Comparison of ENCODE assay signal across 8 cellular contexts in genomic region chrX:34300871-34301270, GRCh38.
DNase-seq lines count a peak whose midpoint lies in the region; ATAC-seq, FAIRE-seq and TF ChIP-seq lines count a peak whose summit lies in the region.

No MANE protein-coding gene starts in this region.

- no peak overlapping the region for H3K4me2 ChIP-seq in keratinocyte (ENCODE audit: control insufficient read depth, extremely low read depth, insufficient read depth, low read depth, low read length)

- H3K9ac ChIP-seq in keratinocyte (ENCODE audit: control insufficient read depth, extremely low read depth, insufficient read depth, low read length) = no peak overlapping the region

- TF ChIP-seq CTCF in LNCaP clone FGC (IDR thresholded peaks at IDR 0.05; ENCODE audit: control insufficient read depth, extremely low read depth, insufficient read depth) (peak; percentile 56), adrenal gland (IDR thresholded peaks at IDR 0.05) (peak; percentile 36 to 68 (median 42)), keratinocyte (optimal IDR thresholded peaks at IDR 0.05 in 1 of 3, IDR thresholded peaks at IDR 0.05 in 1 of 3, conservative IDR thresholded peaks at IDR 0.05 in 1 of 3; ENCODE audit: extremely low read depth in 1 of 3, insufficient read depth in 2 of 3, low read length in 3 of 3) (peak; percentile 42 to 60 (median 53))

- no peaks in the 10 kb centered on the region for H4K20me1 ChIP-seq in keratinocyte (ENCODE audit: control insufficient read depth, extremely low read depth, insufficient read depth, low read length)

- no peak overlapping the region for H2AFZ ChIP-seq in keratinocyte (ENCODE audit: control insufficient read depth, low read length)

- intact Hi-C loops in adrenal gland (cut with DNase I) = loop anchor here in 1 of 2 donors (10.0 kb wide), 1 partner anchor 866 kb away; no protein-coding TSS in a partner anchor

- H3K27ac ChIP-seq in adrenal gland (no peak overlapping the region), keratinocyte (ENCODE audit: control insufficient read depth, insufficient read depth, low read length) (no peak overlapping the region)

- peaks cover under 1% of the 10 kb centered on the region for H3K27me3 ChIP-seq in adrenal gland
- H3K27me3 ChIP-seq in keratinocyte (ENCODE audit: control insufficient read depth, extremely low read depth, insufficient read depth, low read length) = no peaks in the 10 kb centered on the region

- FAIRE-seq in keratinocyte (lab: Jason Lieb, UNC) (no peak), H54 (lab: Jason Lieb, UNC) (no peak)

- H3K36me3 ChIP-seq in adrenal gland (replicated peaks in 1 of 2) (no peaks in the 10 kb centered on the region), keratinocyte (ENCODE audit: control insufficient read depth in 2 of 2, extremely low read depth in 1 of 2, insufficient read depth in 2 of 2, low read length in 2 of 2) (no peaks in the 10 kb centered on the region)

- ATAC-seq in GM19463 (IDR thresholded peaks at IDR 0.05; ENCODE audit: unreplicated experiment) = no peak

- DNase-seq in A172 (ENCODE audit: low spot score) (peak; percentile 21), Daoy (ENCODE audit: low read depth) (peak; percentile 13), LNCaP clone FGC (ENCODE audit: low read depth) (peak; percentile 25), adrenal gland (peak; percentile 24 to 53 (median 36)), keratinocyte (ENCODE audit: low read depth, low spot score) (peak; percentile 15), GOT3 (lab: John Stamatoyannopoulos, UW) (no peak), H54 (ENCODE audit: insufficient read length, low spot score) (no peak)

- no peaks in the 10 kb centered on the region for H3K79me2 ChIP-seq in keratinocyte (ENCODE audit: control insufficient read depth, insufficient read depth, low read length)

- no peaks in the 10 kb centered on the region for H3K9me3 ChIP-seq in adrenal gland (replicated peaks in 1 of 3)
- H3K9me3 ChIP-seq in keratinocyte (ENCODE audit: control insufficient read depth, low read depth, low read length) = no peaks in the 10 kb centered on the region

- H3K4me1 ChIP-seq in adrenal gland (replicated peaks in 1 of 2) = no peaks in the 10 kb centered on the region
- no peaks in the 10 kb centered on the region for H3K4me1 ChIP-seq in keratinocyte (ENCODE audit: control insufficient read depth, extremely low read depth, insufficient read depth, low read length)

- TF ChIP-seq POLR2A in adrenal gland (IDR thresholded peaks at IDR 0.05) = no peak
- TF ChIP-seq POLR2A in H54 (IDR thresholded peaks at IDR 0.05; ENCODE audit: low read depth, low read length) = no peak

- WGBS in adrenal gland, 4 donors = 0 to 3% (median 1%) methylated on average over 1 of the region's 1 CpG

- dilution Hi-C loops in keratinocyte (cut with MboI; ENCODE audit: extremely low pct_ligation_motif_present, low sequenced_read_pairs) = no loop called here

- H3K4me3 ChIP-seq in LNCaP clone FGC (ENCODE audit: low read depth, low read length) (no peak overlapping the region), adrenal gland (no peak overlapping the region), keratinocyte (ENCODE audit: control insufficient read depth in 2 of 3, extremely low read depth in 1 of 3, insufficient read depth in 2 of 3, low read depth in 1 of 3, low read length in 3 of 3) (no peak overlapping the region)

- H3K9me1 ChIP-seq in keratinocyte (ENCODE audit: control insufficient read depth, extremely low read depth, insufficient read depth, low read length) = no peaks in the 10 kb centered on the region

Comparison
In these comparisons a context has a peak if more than half of its experiments do, and no peak if none do; other contexts are left out.
1. DNase-seq: peak in A172 (single experiment), Daoy (single experiment), LNCaP clone FGC (single experiment), adrenal gland (7 of 7) and keratinocyte (single experiment); none in GOT3 (single experiment) and H54 (single experiment).
2. Peak in every context shown above with its lines, with median percentiles within 50 percentile points of each other: CTCF ChIP-seq.